Comparison of ENCODE assay signal across 18 cellular contexts in the genomic region with DNA sequence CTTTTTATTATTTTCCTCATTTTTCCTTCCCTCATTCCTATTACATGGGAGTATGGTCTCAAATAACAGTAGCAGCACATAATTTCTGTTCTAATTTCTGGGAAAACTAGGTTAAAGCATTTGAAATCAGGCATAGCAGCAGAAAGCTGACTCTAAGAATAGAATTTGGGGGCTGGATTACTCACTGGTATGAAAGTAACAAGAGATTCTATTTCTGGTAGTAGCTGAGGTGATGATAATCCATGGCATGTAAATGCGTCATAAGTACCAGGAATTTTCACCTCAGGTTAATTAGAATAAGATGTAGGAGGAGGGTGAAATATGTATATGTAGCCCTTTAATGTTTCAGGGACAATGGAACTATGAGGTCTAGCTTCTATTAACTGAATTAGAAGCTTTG.
"Had no signal": no experiment of that assay in that cellular context is flagged by ENCODE, and none has a peak within 500 bp of the region (broad histone marks: within the 10 kb centered on the region; RNA-seq: fewer than 3 reads in every experiment).

No MANE protein-coding gene starts in this region.

- H3K27me3 ChIP-seq: adrenal gland, heart right ventricle, ovary, suprapubic skin had no signal

- DNase-seq: activated CD4-positive, alpha-beta T cell treated with anti-CD3 and anti-CD28 coated beads, Interleukin-2, amount 50 U/mL, for 1 hour; activated CD4-positive, CD25-positive, alpha-beta regulatory T cell; activated naive CD4-positive, alpha-beta T cell treated with anti-CD3 and anti-CD28 coated beads, Interleukin-2, amount 50 U/mL, for 16 hours; activated T-cell treated with anti-CD3 and anti-CD28 coated beads for 4 hours; adrenal gland; cerebellar nuclear complex; endodermal cell; foreskin fibroblast; heart right ventricle; islet precursor cell; ovary; stimulated activated naive B cell treated with anti-CD40 and anti-IgM and Interleukin-4, amounts not matched to agents 10 μg/mL and 1 μg/mL and 100 μg/mL, for 72 hours; T-helper 2 cell had no signal

- ATAC-seq: stimulated activated naive B cell treated with anti-CD40 and anti-IgM and Interleukin-4, amounts not matched to agents 10 μg/mL and 1 μg/mL and 100 μg/mL, for 72 hours had no signal

- H3K4me1 Mint-ChIP-seq: neural crest cell; stimulated activated naive B cell treated with anti-CD40 and anti-IgM and Interleukin-4, amounts not matched to agents 10 μg/mL and 1 μg/mL and 100 μg/mL, for 72 hours had no signal

- H3K9me3 Mint-ChIP-seq: activated T-helper 2 cell treated with anti-CD3 and anti-CD28 coated beads, Interferon-gamma antibody, Interleukin-2, Interleukin-4, amounts not matched to agents 10 μg/mL and 5 μg/mL and 100 μg/mL, durations not matched to agents 14 hours and 24 hours and 36 hours; brain; endodermal cell; stimulated activated naive B cell treated with anti-CD40 and anti-IgM and Interleukin-4, amounts not matched to agents 10 μg/mL and 1 μg/mL and 100 μg/mL, for 72 hours; type B pancreatic cell had no signal

- H3K4me3 Mint-ChIP-seq: brain; endodermal cell; neural crest cell; stimulated activated naive B cell treated with anti-CD40 and anti-IgM and Interleukin-4, amounts not matched to agents 10 μg/mL and 1 μg/mL and 100 μg/mL, for 72 hours; type B pancreatic cell had no signal

- H3K27ac ChIP-seq: adrenal gland, heart right ventricle, ovary, suprapubic skin had no signal

- H3K9me3 ChIP-seq: heart right ventricle, ovary, suprapubic skin had no signal

- H3K36me3 Mint-ChIP-seq: brain; stimulated activated naive B cell treated with anti-CD40 and anti-IgM and Interleukin-4, amounts not matched to agents 10 μg/mL and 1 μg/mL and 100 μg/mL, for 72 hours; type B pancreatic cell had no signal

- H3K27ac Mint-ChIP-seq: activated T-helper 2 cell treated with anti-CD3 and anti-CD28 coated beads, Interferon-gamma antibody, Interleukin-2, Interleukin-4, amounts not matched to agents 10 μg/mL and 5 μg/mL and 100 μg/mL, durations not matched to agents 14 hours and 24 hours and 36 hours; endodermal cell; stimulated activated naive B cell treated with anti-CD40 and anti-IgM and Interleukin-4, amounts not matched to agents 10 μg/mL and 1 μg/mL and 100 μg/mL, for 72 hours; type B pancreatic cell had no signal

- H3K27me3 Mint-ChIP-seq: brain; stimulated activated naive B cell treated with anti-CD40 and anti-IgM and Interleukin-4, amounts not matched to agents 10 μg/mL and 1 μg/mL and 100 μg/mL, for 72 hours; type B pancreatic cell had no signal

- H3K4me3 ChIP-seq: adrenal gland, heart right ventricle, ovary, suprapubic skin had no signal

- H3K36me3 ChIP-seq: adrenal gland, heart right ventricle, ovary, suprapubic skin had no signal

- H3K4me1 ChIP-seq: adrenal gland, suprapubic skin had no signal
